In the genomic region with DNA sequence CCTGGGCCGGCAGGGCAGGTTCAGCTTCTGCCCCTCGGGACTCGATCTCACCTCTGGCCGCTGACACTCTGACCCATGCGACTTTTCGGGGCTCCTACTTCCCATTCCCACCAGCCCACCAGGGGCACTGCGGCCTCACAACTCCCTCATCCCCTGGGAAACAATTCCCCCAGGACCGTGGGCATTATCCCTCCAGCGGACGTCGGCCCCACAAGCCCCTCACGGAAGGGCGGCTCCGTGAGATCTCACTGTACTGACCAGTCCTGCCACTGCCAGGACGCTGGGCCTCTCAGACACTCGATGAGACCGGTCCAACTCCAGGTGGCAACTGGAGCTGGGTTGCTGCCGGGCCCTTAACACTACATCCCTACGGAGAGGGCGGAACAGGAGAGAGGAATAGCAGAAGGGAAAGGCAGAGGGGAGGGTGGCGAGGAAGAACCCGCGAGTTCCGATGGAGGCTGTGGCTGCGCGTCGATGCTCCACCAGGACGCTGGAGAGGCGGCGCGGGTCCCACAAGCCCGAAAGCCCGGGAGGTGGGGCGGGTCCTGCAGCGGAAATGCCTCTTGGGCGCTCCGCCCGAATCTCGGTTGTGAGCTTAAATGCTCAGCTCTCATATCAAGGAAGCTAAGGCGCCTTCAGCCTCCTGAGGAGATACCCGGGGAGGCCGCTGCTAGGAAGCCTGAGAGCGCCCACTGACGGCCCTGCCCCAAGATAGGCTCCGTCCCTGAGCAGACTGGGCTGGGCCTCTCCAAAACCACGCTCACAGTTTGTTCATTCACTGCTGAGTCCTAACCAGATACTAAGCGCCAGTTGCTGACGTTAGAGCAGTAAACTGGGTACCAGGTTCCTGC, we compare ENCODE assay signal across 8 cellular contexts. TPM values are rescaled to one million over a fixed set of nuclear protein-coding genes. Genes with fewer than 3 reads are reported as not detected.
DNase-seq lines count a peak whose midpoint lies in the region; ATAC-seq and TF ChIP-seq lines count a peak whose summit lies in the region.

No MANE protein-coding gene starts in this region.

- peak overlapping the region; percentile 31 for H3K27ac Mint-ChIP-seq in activated naive CD4-positive, alpha-beta T cell treated with anti-CD3 and anti-CD28 coated beads for 36 hours
- peak overlapping the region in 2 of 6 donors; percentile 17 to 25 for H3K27ac Mint-ChIP-seq in immature natural killer cell

- peaks cover 8% of the 10 kb centered on the region for H3K4me1 Mint-ChIP-seq in activated naive CD4-positive, alpha-beta T cell treated with anti-CD3 and anti-CD28 coated beads for 36 hours (ENCODE audit: low read depth)
- peaks cover 7 to 12% of the 10 kb centered on the region in 2 donors for H3K4me1 Mint-ChIP-seq in immature natural killer cell

- peaks cover 4% of the 10 kb centered on the region for H3K36me3 Mint-ChIP-seq in activated naive CD4-positive, alpha-beta T cell treated with anti-CD3 and anti-CD28 coated beads for 36 hours (ENCODE audit: low read depth)
- peaks cover 0 to 14% (median 4%) of the 10 kb centered on the region in 3 donors for H3K36me3 Mint-ChIP-seq in immature natural killer cell

- CTCF ChIA-PET in activated naive CD4-positive, alpha-beta T cell treated with anti-CD3 and anti-CD28 coated beads for 36 hours (lab: Charles Lee): interaction anchor here (1.1 kb wide), 1 partner anchor 15 kb away, joined by 4 read pairs; no protein-coding TSS in a partner anchor

- no peak for TF ChIP-seq CTCF in GM20000 (IDR thresholded peaks at IDR 0.05; ENCODE audit: extremely low read depth, missing control alignments)

- DNase-seq in GM20000 (ENCODE audit: low spot score): peak; percentile 28
- DNase-seq in activated naive CD4-positive, alpha-beta T cell treated with anti-CD3 and anti-CD28 coated beads for 36 hours: peak; percentile 70
- DNase-seq in immature natural killer cell: no peak
- peak; percentile 6 to 18 for DNase-seq in stimulated activated CD8-positive, alpha-beta memory T cell treated with anti-CD3 and anti-CD28 coated beads, Interleukin-7, amount 100 ng/mL, for 48 hours (ENCODE audit: extremely low read depth in 1 of 2, low read depth in 1 of 2)
- DNase-seq in hypothalamus (lab: John Stamatoyannopoulos, UW): no peak
- no peak for DNase-seq in NCI-H774 (lab: John Stamatoyannopoulos, UW)
- no peak for DNase-seq in AML-193 (lab: John Stamatoyannopoulos, UW)

- H3K4me3 Mint-ChIP-seq in activated naive CD4-positive, alpha-beta T cell treated with anti-CD3 and anti-CD28 coated beads for 36 hours: peak overlapping the region; percentile 37
- H3K4me3 Mint-ChIP-seq in immature natural killer cell: peak overlapping the region; percentile 48 to 72 (median 59)

- ATAC-seq in HG03135 (IDR thresholded peaks at IDR 0.05; ENCODE audit: unreplicated experiment): no peak

- intact Hi-C loops in activated naive CD4-positive, alpha-beta T cell treated with anti-CD3 and anti-CD28 coated beads for 36 hours (cut with micrococcal nuclease): loop anchor here (1.0 to 2.0 kb wide), 3 partner anchors 35 to 137 kb away; a partner anchor contains a TSS

- no peaks in the 10 kb centered on the region for H3K27me3 Mint-ChIP-seq in activated naive CD4-positive, alpha-beta T cell treated with anti-CD3 and anti-CD28 coated beads for 36 hours (ENCODE audit: low read depth)
- peaks cover 0 to 2% (median 0%) of the 10 kb centered on the region in 3 donors for H3K27me3 Mint-ChIP-seq in immature natural killer cell (ENCODE audit: low read depth in 3 of 3)

- H3K9me3 Mint-ChIP-seq in activated naive CD4-positive, alpha-beta T cell treated with anti-CD3 and anti-CD28 coated beads for 36 hours: no peaks in the 10 kb centered on the region
- no peaks in the 10 kb centered on the region for H3K9me3 Mint-ChIP-seq in immature natural killer cell

RNA-seq across cellular contexts. Expression of a gene that starts 36.3 kb away (rescaled TPM):
- total RNA-seq in activated naive CD4-positive, alpha-beta T cell treated with anti-CD3 and anti-CD28 coated beads for 36 hours: 100 to 1,000 TPM; 218 to 226 TPM
- polyA plus RNA-seq in immature natural killer cell: 100 to 1,000 TPM; 173 to 252 (median 248) TPM

RNA-seq across cellular contexts. Expression of a gene that starts 43.7 kb away (rescaled TPM):
- total RNA-seq in activated naive CD4-positive, alpha-beta T cell treated with anti-CD3 and anti-CD28 coated beads for 36 hours: 100 to 1,000 TPM; 109 to 118 TPM
- 10 to 100 TPM in 2 of 3 donors, 1 to 10 TPM in 1; 9.5 to 15.0 (median 10.6) TPM for polyA plus RNA-seq in immature natural killer cell

RNA-seq across cellular contexts. Expression of a gene that starts 46.5 kb away (rescaled TPM):
- total RNA-seq in activated naive CD4-positive, alpha-beta T cell treated with anti-CD3 and anti-CD28 coated beads for 36 hours: 10 to 100 TPM; 11.4 to 12.0 TPM
- polyA plus RNA-seq in immature natural killer cell: 1 to 10 TPM; 1.0 to 1.7 (median 1.4) TPM

Comparison
In these comparisons a context has a peak if more than half of its experiments do, and no peak if none do; other contexts are left out.
1. DNase-seq: peak in GM20000 (single experiment), activated naive CD4-positive, alpha-beta T cell treated with anti-CD3 and anti-CD28 coated beads for 36 hours (single experiment) and stimulated activated CD8-positive, alpha-beta memory T cell treated with anti-CD3 and anti-CD28 coated beads, Interleukin-7, amount 100 ng/mL, for 48 hours (2 of 2); none in immature natural killer cell (0 of 3), hypothalamus (0 of 51), NCI-H774 (single experiment) and AML-193 (0 of 2).